8 cellular contexts compared by ENCODE assay signal in the genomic region with DNA sequence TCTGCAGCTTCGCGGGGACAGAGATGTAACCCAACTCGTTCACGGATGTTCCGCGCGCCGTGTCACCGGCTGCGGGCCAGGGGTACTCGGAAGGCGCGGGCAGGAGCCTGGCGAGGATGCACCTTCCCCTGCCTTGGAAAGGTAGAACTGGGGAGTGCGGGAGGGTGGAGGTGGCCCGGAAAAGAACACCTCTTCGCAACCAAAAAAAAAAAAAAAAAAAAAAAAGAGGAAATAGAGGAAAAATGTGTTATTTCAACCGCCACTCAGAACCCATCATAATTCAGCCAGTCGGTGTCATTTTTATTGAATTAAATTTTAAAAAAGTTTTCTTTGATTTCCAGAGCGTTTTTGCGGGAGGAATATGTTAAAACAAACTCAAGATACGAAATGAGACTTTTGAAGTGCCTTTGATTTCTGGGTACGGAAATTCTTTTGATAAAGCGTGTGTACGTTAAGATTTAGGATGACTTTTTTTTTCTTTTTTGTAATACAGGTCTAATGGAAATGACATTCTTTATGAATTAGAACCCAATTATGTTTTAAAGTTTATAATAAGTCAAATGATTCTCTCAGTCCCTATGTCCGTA. TPM values are rescaled to one million over a fixed set of nuclear protein-coding genes. Genes with fewer than 3 reads are reported as not detected.
A peak's percentile ranks its signal among the peaks of the same experiment; 100 is the strongest.
DNase-seq lines count a peak whose midpoint lies in the region; ATAC-seq and TF ChIP-seq lines count a peak whose summit lies in the region.

No MANE protein-coding gene starts in this region.

- H3K27ac ChIP-seq in BLaER1 = peak overlapping the region; percentile 100

- H3K36me3 ChIP-seq in BLaER1 = peaks cover 16% of the 10 kb centered on the region; the same call in 1 of the 2 replicates

- H3K27me3 Mint-ChIP-seq in naive B cell = no peaks in the 10 kb centered on the region

- H4K20me1 ChIP-seq in BLaER1 = no peaks in the 10 kb centered on the region; the same call in 1 of the 2 replicates

- peak overlapping the region; percentile 96 for H3K4me3 ChIP-seq in BLaER1
- H3K4me3 ChIP-seq in Jurkat, Clone E6-1 (ENCODE audit: low read length) = peak overlapping the region; percentile 79
- peak overlapping the region; percentile 92 for H3K4me3 ChIP-seq in choroid plexus epithelial cell (ENCODE audit: low read depth, low read length)

- DNase-seq in Jurkat, Clone E6-1 (ENCODE audit: low read depth, low spot score) = no peak
- DNase-seq in choroid plexus epithelial cell (ENCODE audit: low read depth) = no peak
- no peak for DNase-seq in naive B cell
- DNase-seq in HCEC 1CT = no peak
- no peak for DNase-seq in COR-L47 (lab: John Stamatoyannopoulos, UW)
- DNase-seq in NCI-H2029 (lab: John Stamatoyannopoulos, UW) = no peak
- no peak for DNase-seq in NCI-H526 (lab: John Stamatoyannopoulos, UW)

- no peak for TF ChIP-seq CTCF in choroid plexus epithelial cell (conservative IDR thresholded peaks at IDR 0.05; ENCODE audit: low read depth, low read length)

- peak overlapping the region; percentile 100 for H3K9ac ChIP-seq in BLaER1

- H3K36me3 Mint-ChIP-seq in naive B cell = peaks cover 2 to 4% of the 10 kb centered on the region in 2 donors

- H3K27ac Mint-ChIP-seq in naive B cell = peak overlapping the region; percentile 98 to 100 (median 99)

- H3K4me2 ChIP-seq in BLaER1 = peak overlapping the region; percentile 95

- no peaks in the 10 kb centered on the region for H3K9me3 ChIP-seq in BLaER1

- H3K9me3 Mint-ChIP-seq in naive B cell = no peaks in the 10 kb centered on the region

- H3K4me1 ChIP-seq in BLaER1 = peaks cover 49% of the 10 kb centered on the region

- no peak for ATAC-seq in naive B cell (ENCODE audit: low read depth in 2 of 2)

- H3K4me1 Mint-ChIP-seq in naive B cell = peaks cover 26 to 37% (median 35%) of the 10 kb centered on the region in 3 donors

- H3K4me3 Mint-ChIP-seq in naive B cell = peak overlapping the region; percentile 96 to 99 (median 98)

- H3K27me3 ChIP-seq in BLaER1 = no peaks in the 10 kb centered on the region

RNA-seq across cellular contexts. Expression of a gene that starts 8.9 kb away (rescaled TPM):
- 91.3 TPM for polyA plus RNA-seq in Jurkat, Clone E6-1 (2012; ENCODE audit: insufficient read depth, insufficient read length)
- polyA plus RNA-seq in naive B cell (ENCODE audit: low read depth in 6 of 6) = 10 to 100 TPM in 4 of 6 donors, 1 to 10 TPM in 2; 4.7 to 26.8 (median 14.5) TPM

RNA-seq across cellular contexts. Expression of a gene that starts 30.1 kb away (rescaled TPM):
- 1.2 TPM for polyA plus RNA-seq in Jurkat, Clone E6-1 (2012; ENCODE audit: insufficient read depth, insufficient read length)
- polyA plus RNA-seq in naive B cell (ENCODE audit: low read depth in 6 of 6) = under 1 TPM in 3 of 6 donors, not detected in 3; 0.16 to 0.52 (median 0.30) TPM

RNA-seq across cellular contexts. Expression of a gene that starts 59.4 kb away (rescaled TPM):
- 5.0 TPM for polyA plus RNA-seq in Jurkat, Clone E6-1 (2012; ENCODE audit: insufficient read depth, insufficient read length)
- polyA plus RNA-seq in naive B cell (ENCODE audit: low read depth in 6 of 6) = 1 to 10 TPM in 3 of 6 donors, under 1 TPM in 2, not detected in 1; 0.51 to 2.0 (median 1.1) TPM
